Comparison of ENCODE assay signal across 1 cellular context in the genomic region with DNA sequence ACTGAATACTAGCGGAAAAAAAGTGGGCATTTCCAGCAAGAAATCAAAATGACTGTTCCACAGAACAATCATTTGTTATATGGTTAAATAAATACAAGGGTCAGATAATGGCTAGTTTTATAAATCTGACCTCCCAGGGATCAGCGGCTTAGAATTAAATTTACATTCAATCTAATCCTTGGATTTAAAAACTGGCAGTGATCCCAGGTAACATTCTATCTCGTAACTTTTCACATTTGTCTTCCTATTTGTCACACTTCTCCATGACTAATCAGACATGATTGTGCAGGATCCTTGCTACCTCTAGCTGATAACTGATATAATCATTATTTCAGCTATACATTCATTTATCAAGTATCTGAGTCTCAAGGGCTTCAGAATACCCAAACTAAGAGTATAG.
TF ChIP-seq lines count a peak whose summit lies in the region.

No MANE protein-coding gene starts in this region.

TF ChIP-seq in HepG2, 621 proteins besides CTCF, POLR2A, EP300 and RAD21:
- TF ChIP-seq GABPA (IDR thresholded peaks at IDR 0.05; ENCODE audit: low read depth, low read length), result no peak
- TF ChIP-seq GABPA (CRISPR knock-in tag; IDR thresholded peaks at IDR 0.05; ENCODE audit: low read depth), result no peak
- TF ChIP-seq ZNF225 (CRISPR knock-in tag; IDR thresholded peaks at IDR 0.05), result no peak
- TF ChIP-seq, protein P1, sequence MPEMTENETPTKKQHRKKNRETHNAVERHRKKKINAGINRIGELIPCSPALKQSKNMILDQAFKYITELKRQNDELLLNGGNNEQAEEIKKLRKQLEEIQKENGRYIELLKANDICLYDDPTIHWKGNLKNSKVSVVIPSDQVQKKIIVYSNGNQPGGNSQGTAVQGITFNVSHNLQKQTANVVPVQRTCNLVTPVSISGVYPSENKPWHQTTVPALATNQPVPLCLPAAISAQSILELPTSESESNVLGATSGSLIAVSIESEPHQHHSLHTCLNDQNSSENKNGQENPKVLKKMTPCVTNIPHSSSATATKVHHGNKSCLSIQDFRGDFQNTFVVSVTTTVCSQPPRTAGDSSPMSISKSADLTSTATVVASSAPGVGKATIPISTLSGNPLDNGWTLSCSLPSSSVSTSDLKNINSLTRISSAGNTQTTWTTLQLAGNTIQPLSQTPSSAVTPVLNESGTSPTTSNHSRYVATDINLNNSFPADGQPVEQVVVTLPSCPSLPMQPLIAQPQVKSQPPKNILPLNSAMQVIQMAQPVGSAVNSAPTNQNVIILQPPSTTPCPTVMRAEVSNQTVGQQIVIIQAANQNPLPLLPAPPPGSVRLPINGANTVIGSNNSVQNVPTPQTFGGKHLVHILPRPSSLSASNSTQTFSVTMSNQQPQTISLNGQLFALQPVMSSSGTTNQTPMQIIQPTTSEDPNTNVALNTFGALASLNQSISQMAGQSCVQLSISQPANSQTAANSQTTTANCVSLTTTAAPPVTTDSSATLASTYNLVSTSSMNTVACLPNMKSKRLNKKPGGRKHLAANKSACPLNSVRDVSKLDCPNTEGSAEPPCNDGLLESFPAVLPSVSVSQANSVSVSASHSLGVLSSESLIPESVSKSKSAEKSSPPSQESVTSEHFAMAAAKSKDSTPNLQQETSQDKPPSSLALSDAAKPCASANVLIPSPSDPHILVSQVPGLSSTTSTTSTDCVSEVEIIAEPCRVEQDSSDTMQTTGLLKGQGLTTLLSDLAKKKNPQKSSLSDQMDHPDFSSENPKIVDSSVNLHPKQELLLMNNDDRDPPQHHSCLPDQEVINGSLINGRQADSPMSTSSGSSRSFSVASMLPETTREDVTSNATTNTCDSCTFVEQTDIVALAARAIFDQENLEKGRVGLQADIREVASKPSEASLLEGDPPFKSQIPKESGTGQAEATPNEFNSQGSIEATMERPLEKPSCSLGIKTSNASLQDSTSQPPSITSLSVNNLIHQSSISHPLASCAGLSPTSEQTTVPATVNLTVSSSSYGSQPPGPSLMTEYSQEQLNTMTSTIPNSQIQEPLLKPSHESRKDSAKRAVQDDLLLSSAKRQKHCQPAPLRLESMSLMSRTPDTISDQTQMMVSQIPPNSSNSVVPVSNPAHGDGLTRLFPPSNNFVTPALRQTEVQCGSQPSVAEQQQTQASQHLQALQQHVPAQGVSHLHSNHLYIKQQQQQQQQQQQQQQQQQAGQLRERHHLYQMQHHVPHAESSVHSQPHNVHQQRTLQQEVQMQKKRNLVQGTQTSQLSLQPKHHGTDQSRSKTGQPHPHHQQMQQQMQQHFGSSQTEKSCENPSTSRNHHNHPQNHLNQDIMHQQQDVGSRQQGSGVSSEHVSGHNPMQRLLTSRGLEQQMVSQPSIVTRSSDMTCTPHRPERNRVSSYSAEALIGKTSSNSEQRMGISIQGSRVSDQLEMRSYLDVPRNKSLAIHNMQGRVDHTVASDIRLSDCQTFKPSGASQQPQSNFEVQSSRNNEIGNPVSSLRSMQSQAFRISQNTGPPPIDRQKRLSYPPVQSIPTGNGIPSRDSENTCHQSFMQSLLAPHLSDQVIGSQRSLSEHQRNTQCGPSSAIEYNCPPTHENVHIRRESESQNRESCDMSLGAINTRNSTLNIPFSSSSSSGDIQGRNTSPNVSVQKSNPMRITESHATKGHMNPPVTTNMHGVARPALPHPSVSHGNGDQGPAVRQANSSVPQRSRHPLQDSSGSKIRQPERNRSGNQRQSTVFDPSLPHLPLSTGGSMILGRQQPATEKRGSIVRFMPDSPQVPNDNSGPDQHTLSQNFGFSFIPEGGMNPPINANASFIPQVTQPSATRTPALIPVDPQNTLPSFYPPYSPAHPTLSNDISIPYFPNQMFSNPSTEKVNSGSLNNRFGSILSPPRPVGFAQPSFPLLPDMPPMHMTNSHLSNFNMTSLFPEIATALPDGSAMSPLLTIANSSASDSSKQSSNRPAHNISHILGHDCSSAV (CRISPR knock-in tag; IDR thresholded peaks at IDR 0.05; ENCODE audit: borderline replicate concordance), result no peak
- no peak for TF ChIP-seq HOXD1 (CRISPR knock-in tag; IDR thresholded peaks at IDR 0.05)
- no peak for TF ChIP-seq ZNF101 (CRISPR knock-in tag; IDR thresholded peaks at IDR 0.05; ENCODE audit: borderline replicate concordance, low read depth)
- no peak for TF ChIP-seq BCL6 (CRISPR knock-in tag; IDR thresholded peaks at IDR 0.05)
- TF ChIP-seq ZNF589 (CRISPR knock-in tag; conservative IDR thresholded peaks at IDR 0.05), result no peak
- no peak for TF ChIP-seq SMC3 (IDR thresholded peaks at IDR 0.05; ENCODE audit: low read length)
- TF ChIP-seq, protein P2, sequence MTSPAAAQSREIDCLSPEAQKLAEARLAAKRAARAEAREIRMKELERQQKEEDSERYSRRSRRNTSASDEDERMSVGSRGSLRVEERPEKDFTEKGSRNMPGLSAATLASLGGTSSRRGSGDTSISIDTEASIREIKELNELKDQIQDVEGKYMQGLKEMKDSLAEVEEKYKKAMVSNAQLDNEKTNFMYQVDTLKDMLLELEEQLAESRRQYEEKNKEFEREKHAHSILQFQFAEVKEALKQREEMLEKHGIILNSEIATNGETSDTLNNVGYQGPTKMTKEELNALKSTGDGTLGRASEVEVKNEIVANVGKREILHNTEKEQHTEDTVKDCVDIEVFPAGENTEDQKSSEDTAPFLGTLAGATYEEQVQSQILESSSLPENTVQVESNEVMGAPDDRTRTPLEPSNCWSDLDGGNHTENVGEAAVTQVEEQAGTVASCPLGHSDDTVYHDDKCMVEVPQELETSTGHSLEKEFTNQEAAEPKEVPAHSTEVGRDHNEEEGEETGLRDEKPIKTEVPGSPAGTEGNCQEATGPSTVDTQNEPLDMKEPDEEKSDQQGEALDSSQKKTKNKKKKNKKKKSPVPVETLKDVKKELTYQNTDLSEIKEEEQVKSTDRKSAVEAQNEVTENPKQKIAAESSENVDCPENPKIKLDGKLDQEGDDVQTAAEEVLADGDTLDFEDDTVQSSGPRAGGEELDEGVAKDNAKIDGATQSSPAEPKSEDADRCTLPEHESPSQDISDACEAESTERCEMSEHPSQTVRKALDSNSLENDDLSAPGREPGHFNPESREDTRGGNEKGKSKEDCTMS (CRISPR knock-in tag; conservative IDR thresholded peaks at IDR 0.05), result no peak
- TF ChIP-seq HNRNPK (IDR thresholded peaks at IDR 0.05; ENCODE audit: low read depth, low read length, poor library complexity, severe bottlenecking), result no peak
- TF ChIP-seq, protein P3, sequence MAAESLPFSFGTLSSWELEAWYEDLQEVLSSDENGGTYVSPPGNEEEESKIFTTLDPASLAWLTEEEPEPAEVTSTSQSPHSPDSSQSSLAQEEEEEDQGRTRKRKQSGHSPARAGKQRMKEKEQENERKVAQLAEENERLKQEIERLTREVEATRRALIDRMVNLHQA (CRISPR knock-in tag; IDR thresholded peaks at IDR 0.05), result no peak
